In genomic region chr1:160608514-160608913, GRCh38 we compare ENCODE assay signal across 29 cellular contexts. TPM values are rescaled to one million over a fixed set of nuclear protein-coding genes. Genes with fewer than 3 reads are reported as not detected.
A peak's percentile ranks its signal among the peaks of the same experiment; 100 is the strongest.
DNase-seq lines count a peak whose midpoint lies in the region; ATAC-seq, FAIRE-seq and TF ChIP-seq lines count a peak whose summit lies in the region.
"Had no signal": no experiment of that assay in that cellular context is flagged by ENCODE, and none has a peak within 500 bp of the region (broad histone marks: within the 10 kb centered on the region; RNA-seq: fewer than 3 reads in every experiment).

No MANE protein-coding gene starts in this region.

- no peak for TF ChIP-seq CTCF in CD4-positive, alpha-beta T cell (IDR thresholded peaks at IDR 0.05)
- TF ChIP-seq CTCF in H1 (IDR thresholded peaks at IDR 0.05; ENCODE audit: control extremely low read depth in 1 of 3, insufficient read depth in 1 of 3, low read depth in 1 of 3, low read length in 3 of 3), result no peak

- H3K9me3 Mint-ChIP-seq in T-helper 1 cell treated with Interleukin-12 subunit alpha and Interleukin-12 subunit beta and Interleukin-4 antibody, amounts not matched to agents 30 μg/mL and 1 μg/mL, for 36 hours, result peaks cover 19% of the 10 kb centered on the region
- H3K9me3 Mint-ChIP-seq in CD4-positive, alpha-beta T cell, result peaks cover 7% of the 10 kb centered on the region
- H3K9me3 Mint-ChIP-seq in T-cell, result peaks cover 4 to 12% (median 9%) of the 10 kb centered on the region in 3 donors

- no peak for TF ChIP-seq EP300 in H1 (IDR thresholded peaks at IDR 0.05; ENCODE audit: borderline replicate concordance in 1 of 2, low read depth in 2 of 2, low read length in 2 of 2)

- H2BK120ac ChIP-seq in H1 (replicated peaks; ENCODE audit: low read depth, low read length), result no peak overlapping the region

- H3K23me2 ChIP-seq in H1 (ENCODE audit: low read depth, low read length), result no peaks in the 10 kb centered on the region

- H4K8ac ChIP-seq in H1 (ENCODE audit: extremely low read depth, insufficient read depth, low read length), result no peak overlapping the region

- H3K79me1 ChIP-seq in H1 (ENCODE audit: low read depth, low read length), result no peaks in the 10 kb centered on the region

- H3K27ac ChIP-seq in CD4-positive, alpha-beta T cell (ENCODE audit: low read depth, low read length), result no peak overlapping the region
- H3K27ac ChIP-seq in H1 (ENCODE audit: low read depth, low read length), result no peak overlapping the region
- H3K27ac ChIP-seq: 22Rv1, KMS-11, stomach, tibial nerve, WERI-Rb-1 had no signal

- 43% methylated on average over 2 of the region's 2 CpGs; no CpG with 5 or more reads in 1 of the 2 experiments for WGBS in H1 (ENCODE audit: extremely low coverage in 1 of 2, insufficient coverage in 1 of 2, insufficient read length in 1 of 2, insufficient replicate concordance in 2 of 2, low coverage in 1 of 2, low lambda C conversion rate in 2 of 2, missing lambda C conversion rate in 1 of 2), 2 experiments

- H4K20me1 ChIP-seq in H1 (replicated peaks in 1 of 2; ENCODE audit: control insufficient read depth in 1 of 2, insufficient read depth in 2 of 2, low read length in 2 of 2), result no peaks in the 10 kb centered on the region

- H3K23ac ChIP-seq in H1 (ENCODE audit: insufficient read length), result no peak overlapping the region

- no peak overlapping the region for H4K5ac ChIP-seq in H1 (ENCODE audit: insufficient read length, low read depth, low read length)

- H2BK20ac ChIP-seq in H1 (ENCODE audit: low read length), result no peak overlapping the region

- no peaks in the 10 kb centered on the region for H3K27me3 ChIP-seq in CD4-positive, alpha-beta T cell (ENCODE audit: control insufficient read depth, insufficient read depth, low read length)
- no peaks in the 10 kb centered on the region for H3K27me3 ChIP-seq in H1 (replicated peaks in 1 of 4; ENCODE audit: control insufficient read depth in 3 of 4, extremely low read depth in 1 of 4, insufficient read depth in 3 of 4, low read length in 3 of 4)

- H3K4me3 ChIP-seq in H1 (ENCODE audit: extremely low read depth in 1 of 4, insufficient read depth in 2 of 4, low read depth in 3 of 4, low read length in 4 of 4), result no peak overlapping the region
- H3K4me3 ChIP-seq: mucosa of descending colon, stomach, tibial nerve had no signal

- POLR2A ChIA-PET in CD4-positive, alpha-beta T cell (lab: Charles Lee), result interaction anchor here (0.6 to 5.3 kb wide), 5 partner anchors 20 to 500 kb away, joined by 3 to 21 read pairs (median 4); partner anchors contain the start of gene CD84
- POLR2A ChIA-PET in T-cell (lab: Charles Lee), result interaction anchor here in 1 of 2 donors (0.6 kb wide), 1 partner anchor 265 kb away, joined by 4 read pairs; no protein-coding TSS in a partner anchor
- POLR2A ChIA-PET in H1 (lab: Charles Lee; ENCODE audit: partially characterized antibody), result no interaction called here

- peak overlapping the region; percentile 56 for H3K27ac Mint-ChIP-seq in T-helper 1 cell treated with Interleukin-12 subunit alpha and Interleukin-12 subunit beta and Interleukin-4 antibody, amounts not matched to agents 30 μg/mL and 1 μg/mL, for 36 hours
- peak overlapping the region; percentile 67 for H3K27ac Mint-ChIP-seq in CD4-positive, alpha-beta T cell
- H3K27ac Mint-ChIP-seq in T-cell, result peak overlapping the region; percentile 83 to 88
- H3K27ac Mint-ChIP-seq: activated naive CD8-positive, alpha-beta T cell treated with anti-CD3 and anti-CD28 coated beads, Interleukin-2, amount 10 ng/mL, durations not matched to agents 7 days and 5 days had no signal

- no peak overlapping the region for H3K4me3 Mint-ChIP-seq in T-helper 1 cell treated with Interleukin-12 subunit alpha and Interleukin-12 subunit beta and Interleukin-4 antibody, amounts not matched to agents 30 μg/mL and 1 μg/mL, for 36 hours
- H3K4me3 Mint-ChIP-seq in CD4-positive, alpha-beta T cell, result no peak overlapping the region
- H3K4me3 Mint-ChIP-seq in T-cell, result no peak overlapping the region
- H3K4me3 Mint-ChIP-seq: activated naive CD8-positive, alpha-beta T cell treated with anti-CD3 and anti-CD28 coated beads, Interleukin-2, amount 10 ng/mL, durations not matched to agents 7 days and 5 days had no signal

- H3K4me2 ChIP-seq in H1 (ENCODE audit: insufficient read depth in 1 of 2, low read depth in 2 of 2, low read length in 2 of 2), result no peak overlapping the region
- H3K4me2 ChIP-seq: KMS-11 had no signal

- H3K36me3 Mint-ChIP-seq in T-helper 1 cell treated with Interleukin-12 subunit alpha and Interleukin-12 subunit beta and Interleukin-4 antibody, amounts not matched to agents 30 μg/mL and 1 μg/mL, for 36 hours (ENCODE audit: low read depth), result peaks cover 73% of the 10 kb centered on the region
- peaks cover 68% of the 10 kb centered on the region for H3K36me3 Mint-ChIP-seq in CD4-positive, alpha-beta T cell (ENCODE audit: low read depth)
- peaks cover 48% of the 10 kb centered on the region for H3K36me3 Mint-ChIP-seq in T-cell

- CTCF ChIA-PET in CD4-positive, alpha-beta T cell (lab: Charles Lee), result interaction anchor here (1.1 to 2.3 kb wide), 5 partner anchors 10 to 180 kb away, joined by 3 to 8 read pairs (median 7); no protein-coding TSS in a partner anchor
- CTCF ChIA-PET in T-cell (lab: Charles Lee), result interaction anchor here (0.6 to 2.2 kb wide), 12 partner anchors 10 to 418 kb away, joined by 3 to 9 read pairs (median 3); partner anchors contain the start of gene CASQ1 (in 1 of the 2)
- CTCF ChIA-PET in H1 (lab: Charles Lee; ENCODE audit: partially characterized antibody), result interaction anchor here (0.8 to 9.5 kb wide), 15 partner anchors 10 to 178 kb away, joined by 3 to 88 read pairs (median 7); no protein-coding TSS in a partner anchor

- no peak overlapping the region for H2BK5ac ChIP-seq in H1 (ENCODE audit: low read depth, low read length)

- H3K79me2 ChIP-seq in H1 (ENCODE audit: control insufficient read depth in 1 of 2, insufficient read depth in 2 of 2, low read length in 2 of 2), result no peaks in the 10 kb centered on the region

- DNase-seq in T-helper 1 cell (no peak), T-cell (no peak), H1 (ENCODE audit: low read depth in 1 of 2, low spot score in 2 of 2) (no peak), NCI-H526 (lab: John Stamatoyannopoulos, UW) (no peak), NCI-H526 treated with DMSO at 0.1 percent for 48 hours (lab: John Stamatoyannopoulos, UW) (no peak), RCC 7860 (ENCODE audit: low spot score) (no peak)
- no peak for DNase-seq in CD4-positive, alpha-beta T cell
- DNase-seq: activated CD4-positive, alpha-beta T cell treated with anti-CD3 and anti-CD28 coated beads, Interleukin-2, amount 50 U/mL, for 4 hours; activated naive CD8-positive, alpha-beta T cell treated with anti-CD3 and anti-CD28 coated beads, Interleukin-2, amount 10 ng/mL, durations not matched to agents 7 days and 5 days; COR-L47; DMS79; GF-D8; H7; mucosa of descending colon; NCI-H1694; NCI-H2171; NCI-H510A treated with DMSO at 0.1 percent for 48 hours; RPMI8226; stimulated activated CD4-positive, alpha-beta T cell treated with anti-CD3 and anti-CD28 coated beads, Interleukin-4, amount 100 ng/mL, for 4 hours; stomach; T-helper 9 cell; WERI-Rb-1 had no signal

- H3K9me3 ChIP-seq in CD4-positive, alpha-beta T cell (ENCODE audit: control insufficient read depth, low read length), result peaks cover 5% of the 10 kb centered on the region
- H3K9me3 ChIP-seq in H1 (ENCODE audit: insufficient read depth in 2 of 2, low read depth in 1 of 2, low read length in 1 of 2), result no peaks in the 10 kb centered on the region
- H3K9me3 ChIP-seq: mucosa of descending colon had no signal

- no peak overlapping the region for H2BK12ac ChIP-seq in H1 (ENCODE audit: low read depth, low read length)

- no peak overlapping the region for H2AK5ac ChIP-seq in H1 (ENCODE audit: low read depth, low read length)

- H3K9ac ChIP-seq in H1 (replicated peaks in 1 of 4; ENCODE audit: extremely low read depth in 1 of 4, low read depth in 3 of 4, low read length in 3 of 4), result no peak overlapping the region
- H3K9ac ChIP-seq: KMS-11 had no signal

- peaks cover 0 to 2% (median 0%) of the 10 kb centered on the region in 4 experiments; a peak in 1 of 7 replicates for H3K4me1 ChIP-seq in H1 (replicated peaks in 1 of 4; ENCODE audit: control insufficient read depth in 3 of 4, insufficient read depth in 4 of 4, low read length in 3 of 4)
- H3K4me1 ChIP-seq: tibial nerve had no signal

- no peak overlapping the region for H4K91ac ChIP-seq in H1 (replicated peaks; ENCODE audit: insufficient read length, low read length)

- H3K14ac ChIP-seq in H1 (ENCODE audit: insufficient read length), result no peak overlapping the region

- H2AFZ ChIP-seq in H1 (ENCODE audit: low read length), result 0 out of 2 replicates have a peak overlapping the region, but pooled peaks have one; percentile 28

- no peak for TF ChIP-seq RAD21 in H1 (IDR thresholded peaks at IDR 0.05 in 1 of 2, conservative IDR thresholded peaks at IDR 0.05 in 1 of 2; ENCODE audit: low read depth in 2 of 2, low read length in 2 of 2)

- no peak for ATAC-seq in CD4-positive, alpha-beta T cell (ENCODE audit: poor library complexity)
- no peak for ATAC-seq in T-cell (replicated peaks in 1 of 4)
- ATAC-seq: mucosa of descending colon, sciatic nerve had no signal

- no peaks in the 10 kb centered on the region for H3K27me3 Mint-ChIP-seq in T-helper 1 cell treated with Interleukin-12 subunit alpha and Interleukin-12 subunit beta and Interleukin-4 antibody, amounts not matched to agents 30 μg/mL and 1 μg/mL, for 36 hours (ENCODE audit: low read depth)
- H3K27me3 Mint-ChIP-seq in CD4-positive, alpha-beta T cell, result no peaks in the 10 kb centered on the region
- H3K27me3 Mint-ChIP-seq in T-cell, result no peaks in the 10 kb centered on the region
- H3K27me3 Mint-ChIP-seq: activated naive CD8-positive, alpha-beta T cell treated with anti-CD3 and anti-CD28 coated beads, Interleukin-2, amount 10 ng/mL, durations not matched to agents 7 days and 5 days had no signal

- no peak overlapping the region for H3K18ac ChIP-seq in H1 (ENCODE audit: extremely low read depth, low read length)

- FAIRE-seq in H1 (lab: Jason Lieb, UNC), result no peak
- no peak for FAIRE-seq in RCC 7860 (lab: Jason Lieb, UNC)
- FAIRE-seq: keratinocyte had no signal

- peaks cover 59% of the 10 kb centered on the region for H3K4me1 Mint-ChIP-seq in T-helper 1 cell treated with Interleukin-12 subunit alpha and Interleukin-12 subunit beta and Interleukin-4 antibody, amounts not matched to agents 30 μg/mL and 1 μg/mL, for 36 hours (ENCODE audit: low read depth)
- peaks cover 49% of the 10 kb centered on the region for H3K4me1 Mint-ChIP-seq in CD4-positive, alpha-beta T cell (ENCODE audit: low read depth)
- peaks cover 25 to 55% (median 48%) of the 10 kb centered on the region in 3 donors for H3K4me1 Mint-ChIP-seq in T-cell

- no peak overlapping the region for H3K56ac ChIP-seq in H1 (replicated peaks; ENCODE audit: insufficient read length, low read depth, low read length)

- H3K4ac ChIP-seq in H1 (replicated peaks; ENCODE audit: insufficient read length, low read depth, low read length), result no peak overlapping the region

- no peak for TF ChIP-seq POLR2A in H1 (IDR thresholded peaks at IDR 0.05; ENCODE audit: control extremely low read depth in 1 of 2, low read depth in 2 of 2, low read length in 2 of 2)

- no peaks in the 10 kb centered on the region for H3K36me3 ChIP-seq in H1 (ENCODE audit: control insufficient read depth in 2 of 4, insufficient read depth in 4 of 4, low read length in 3 of 4)
- H3K36me3 ChIP-seq: stomach, tibial nerve, WERI-Rb-1 had no signal

- H2BK15ac ChIP-seq in H1 (ENCODE audit: low read length), result no peak overlapping the region

- intact Hi-C loops in CD4-positive, alpha-beta T cell (cut with DNase I, micrococcal nuclease), result loop anchor here (5.0 to 10.0 kb wide), 3 partner anchors 116 to 416 kb away; partner anchors contain the start of gene CASQ1 (in 2 of the 2)

RNA-seq across cellular contexts. Expression of gene CD84, which starts 29.2 kb away (rescaled TPM):
- 10 to 100 TPM; 32.7 to 36.9 TPM for total RNA-seq in CD4-positive, alpha-beta T cell
- total RNA-seq in T-cell, result 10 to 100 TPM; 47.5 to 97.4 (median 51.8) TPM
- total RNA-seq in H1 (2021; fragmentation: NEBNext Ultra II Directional; extraction: Animal tissue kit (Norgen Biotek cat#: 25700)), result not detected in 2 replicates
- not detected in 2 replicates for polyA plus RNA-seq in H1 (2011; rRNA removed)
- not detected for polyA plus RNA-seq in H1 (2011; cell fraction: cytosol; rRNA removed)
- polyA plus RNA-seq in H1 (2011; cell fraction: nucleus; rRNA removed), result not detected
- polyA plus RNA-seq in H1 (2012, experiment 1 of 2), result not detected in 4 replicates
- not detected for polyA plus RNA-seq in H1 (2012, experiment 2 of 2)
- polyA plus RNA-seq in H1 (2013, experiment 1 of 2), result not detected
- not detected for polyA plus RNA-seq in H1 (2013, experiment 2 of 2)
- polyA minus RNA-seq in H1 (2011; rRNA and poly(A)+ RNA removed), result not detected in 2 replicates
- not detected for polyA minus RNA-seq in H1 (2011; cell fraction: cytosol; rRNA and poly(A)+ RNA removed)
- polyA minus RNA-seq in H1 (2011; cell fraction: nucleus; rRNA and poly(A)+ RNA removed), result not detected
- total RNA-seq: H7, SK-MEL-5 had no signal
- polyA plus RNA-seq: keratinocyte had no signal

RNA-seq across cellular contexts. Expression of gene SLAMF1, which starts 38.3 kb away (rescaled TPM):
- total RNA-seq in CD4-positive, alpha-beta T cell, result 10 to 100 TPM; 39.4 to 39.8 TPM
- 10 to 100 TPM; 19.4 to 38.7 (median 30.7) TPM for total RNA-seq in T-cell
- total RNA-seq in H1 (2021; fragmentation: NEBNext Ultra II Directional; extraction: Animal tissue kit (Norgen Biotek cat#: 25700)), result not detected in 2 replicates
- polyA plus RNA-seq in H1 (2011; rRNA removed), result not detected in 2 replicates
- not detected for polyA plus RNA-seq in H1 (2011; cell fraction: cytosol; rRNA removed)
- polyA plus RNA-seq in H1 (2011; cell fraction: nucleus; rRNA removed), result not detected
- not detected in 4 replicates for polyA plus RNA-seq in H1 (2012, experiment 1 of 2)
- not detected for polyA plus RNA-seq in H1 (2012, experiment 2 of 2)
- polyA plus RNA-seq in H1 (2013, experiment 1 of 2), result not detected
- polyA plus RNA-seq in H1 (2013, experiment 2 of 2), result 0.02 TPM
- polyA minus RNA-seq in H1 (2011; rRNA and poly(A)+ RNA removed), result not detected in 2 replicates
- polyA minus RNA-seq in H1 (2011; cell fraction: cytosol; rRNA and poly(A)+ RNA removed), result not detected
- not detected for polyA minus RNA-seq in H1 (2011; cell fraction: nucleus; rRNA and poly(A)+ RNA removed)
- total RNA-seq: H7, SK-MEL-5 had no signal
- polyA plus RNA-seq: keratinocyte had no signal

Comparison
In these comparisons a context has a peak if more than half of its experiments do, and no peak if none do; other contexts are left out.
1. RNA of gene CD84, which starts 29.2 kb away (total RNA-seq): 47.5 to 97.4 TPM in T-cell and 32.7 to 36.9 TPM in CD4-positive, alpha-beta T cell; not detected in H1; every median in the first group is over 10 times any median in the second.
2. RNA of gene SLAMF1, which starts 38.3 kb away (total RNA-seq): 39.4 to 39.8 TPM in CD4-positive, alpha-beta T cell and 19.4 to 38.7 TPM in T-cell; not detected in H1; every median in the first group is over 10 times any median in the second.
3. Peak in every context shown above with its lines, with median percentiles within 50 percentile points of each other: H3K27ac Mint-ChIP-seq.